ENCODE assay signal across 25 cellular contexts in genomic region chr13:44747179-44747578, GRCh38.
A peak's percentile ranks its signal among the peaks of the same experiment; 100 is the strongest.
DNase-seq lines count a peak whose midpoint lies in the region; ATAC-seq and TF ChIP-seq lines count a peak whose summit lies in the region.
"Had no signal": no experiment of that assay in that cellular context is flagged by ENCODE, and none has a peak within 500 bp of the region (broad histone marks: within the 10 kb centered on the region; RNA-seq: fewer than 3 reads in every experiment).

No MANE protein-coding gene starts in this region.

- TF ChIP-seq CTCF in coronary artery (IDR thresholded peaks at IDR 0.05) (no peak), gastrocnemius medialis (IDR thresholded peaks at IDR 0.05 in 4 of 5, conservative IDR thresholded peaks at IDR 0.05 in 1 of 5) (no peak)

- 44 to 50% methylated on average over 4 of the region's 4 CpGs for WGBS in GM23248 (ENCODE audit: low coverage in 1 of 2, low lambda C conversion rate in 2 of 2, missing lambda C conversion rate in 2 of 2), 2 experiments
- WGBS in right cardiac atrium: 43% methylated on average over 4 of the region's 4 CpGs

- peak; percentile 75 to 79 for ATAC-seq in right cardiac atrium
- peak; percentile 84 to 93 for ATAC-seq in gastrocnemius medialis
- no peak for ATAC-seq in GM18517 (IDR thresholded peaks at IDR 0.05; ENCODE audit: unreplicated experiment)
- no peak for ATAC-seq in GM19452 (IDR thresholded peaks at IDR 0.05; ENCODE audit: unreplicated experiment)
- ATAC-seq: A549; activated CD4-positive, CD25-positive, alpha-beta regulatory T cell treated with anti-CD3 and anti-CD28 coated beads, Interleukin-2, amount 50 U/mL, for 24 hours; naive thymus-derived CD8-positive, alpha-beta T cell; stimulated activated naive CD8-positive, alpha-beta T cell treated with anti-CD3 and anti-CD28 coated beads, Interleukin-15, amount 100 ng/mL, for 72 hours had no signal

- in situ Hi-C loops in GM23248 (cut with MboI) (no loop called here), gastrocnemius medialis (cut with MboI; ENCODE audit: low sequenced_read_pairs in 4 of 4) (no loop called here), G401 (cut with HindIII; ENCODE audit: low sequenced_read_pairs) (no loop called here)

- H4K20me1 ChIP-seq in GM23248 (ENCODE audit: insufficient read depth): no peaks in the 10 kb centered on the region

- intact Hi-C loops in right cardiac atrium (cut with DNase I): no loop called here
- intact Hi-C loops in gastrocnemius medialis (cut with DNase I; ENCODE audit: low total_unique reads): no loop called here

- H3K27me3 ChIP-seq in GM23248 (replicated peaks; ENCODE audit: insufficient read depth): no peaks in the 10 kb centered on the region
- H3K27me3 ChIP-seq in right cardiac atrium (ENCODE audit: control insufficient read depth, insufficient read depth): no peaks in the 10 kb centered on the region
- no peaks in the 10 kb centered on the region for H3K27me3 ChIP-seq in gastrocnemius medialis
- H3K27me3 ChIP-seq: BE2C, brain microvascular endothelial cell, esophagus muscularis mucosa, ovary, transverse colon had no signal

- no peaks in the 10 kb centered on the region for H3K36me3 ChIP-seq in GM23248 (ENCODE audit: low read depth)
- H3K36me3 ChIP-seq in gastrocnemius medialis: no peaks in the 10 kb centered on the region
- H3K36me3 ChIP-seq: BE2C, brain microvascular endothelial cell, esophagus muscularis mucosa, ovary, transverse colon had no signal

- H2AFZ ChIP-seq in GM23248: peak overlapping the region; percentile 19; the same call in 1 of the 2 replicates

- DNase-seq in GM23248 (peak; percentile 4), coronary artery (ENCODE audit: low spot score) (no peak), right cardiac atrium (peak in 2 of 3 donors; percentile 64 to 74), gastrocnemius medialis (peak; percentile 72 to 78), G401 (ENCODE audit: low spot score) (no peak)
- DNase-seq in activated effector memory CD4-positive, alpha-beta T cell treated with Interleukin-2 at 50 U/mL for 16 hours: no peak
- DNase-seq: activated CD4-positive, alpha-beta memory T cell treated with anti-CD3 and anti-CD28 coated beads, Interleukin-2, amount 10 ng/mL, durations not matched to agents 7 days and 5 days; BE2C; brain microvascular endothelial cell; DMS153; GOT3; KBM-7; naive thymus-derived CD8-positive, alpha-beta T cell; NCI-H1694; NCI-H2171; NK-92 treated with Interleukin-12 subunit alpha and Interleukin-12 subunit beta, amount 100 ng/mL, for 24 hours; ovary; stimulated activated naive CD8-positive, alpha-beta T cell treated with anti-CD3 and anti-CD28 coated beads, Interleukin-15, amount 100 ng/mL, for 72 hours; T-helper 1 cell had no signal

- no peaks in the 10 kb centered on the region for H3K9me3 ChIP-seq in GM23248 (ENCODE audit: low read depth)
- H3K9me3 ChIP-seq in right cardiac atrium (ENCODE audit: control insufficient read depth, low read length): no peaks in the 10 kb centered on the region
- no peaks in the 10 kb centered on the region for H3K9me3 ChIP-seq in gastrocnemius medialis
- H3K9me3 ChIP-seq: A549, BE2C, ovary, transverse colon had no signal

- H3K4me1 ChIP-seq in GM23248 (ENCODE audit: insufficient read depth) (0 out of 2 replicates have a peak, but pooled peaks cover 6% of the 10 kb centered on the region), right cardiac atrium (ENCODE audit: control insufficient read depth, insufficient read depth, low read length) (peaks cover 2% of the 10 kb centered on the region), gastrocnemius medialis (peaks cover 17% of the 10 kb centered on the region in 2 donors)
- H3K4me1 ChIP-seq: A549, BE2C had no signal

- no peak overlapping the region for H3K4me2 ChIP-seq in GM23248 (ENCODE audit: unreplicated experiment)
- H3K4me2 ChIP-seq: A549 had no signal

- H3K9me2 ChIP-seq in GM23248 (ENCODE audit: insufficient read depth): no peaks in the 10 kb centered on the region

- peak in 1 of 2 donors; percentile 34 for TF ChIP-seq POLR2A in gastrocnemius medialis (IDR thresholded peaks at IDR 0.05)

- H3K79me2 ChIP-seq in GM23248 (ENCODE audit: insufficient read depth): no peaks in the 10 kb centered on the region

- H3K27ac ChIP-seq in GM23248 (no peak overlapping the region), coronary artery (peak overlapping the region; percentile 11 to 73), right cardiac atrium (ENCODE audit: low read length) (peak overlapping the region; percentile 33), gastrocnemius medialis (peak overlapping the region; percentile 60 to 84 (median 72))
- H3K27ac ChIP-seq: A549, brain microvascular endothelial cell, esophagus muscularis mucosa, ovary had no signal

- H3K9ac ChIP-seq in GM23248: no peak overlapping the region

- H3F3A ChIP-seq in GM23248 (ENCODE audit: insufficient read depth): no peaks in the 10 kb centered on the region

- no peak overlapping the region for H3K4me3 ChIP-seq in GM23248
- H3K4me3 ChIP-seq in coronary artery: no peak overlapping the region
- no peak overlapping the region for H3K4me3 ChIP-seq in right cardiac atrium (ENCODE audit: low read length)
- no peak overlapping the region for H3K4me3 ChIP-seq in gastrocnemius medialis
- H3K4me3 ChIP-seq: A549, esophagus muscularis mucosa, ovary, transverse colon had no signal

Comparison
In these comparisons a context has a peak if more than half of its experiments do, and no peak if none do; other contexts are left out.
1. DNase-seq: peak in GM23248 (single experiment), right cardiac atrium (2 of 3) and gastrocnemius medialis (2 of 2); none in coronary artery (single experiment), G401 (single experiment) and activated effector memory CD4-positive, alpha-beta T cell treated with Interleukin-2 at 50 U/mL for 16 hours (single experiment).
2. ATAC-seq: peak in right cardiac atrium (2 of 2) and gastrocnemius medialis (2 of 2); none in GM18517 (single experiment) and GM19452 (single experiment).